Comparison of ENCODE assay signal across 8 cellular contexts in genomic region chrX:40146471-40147398, GRCh38. TPM values are rescaled to one million over a fixed set of nuclear protein-coding genes. Genes with fewer than 3 reads are reported as not detected.
DNase-seq lines count a peak whose midpoint lies in the region; ATAC-seq and TF ChIP-seq lines count a peak whose summit lies in the region.

No MANE protein-coding gene starts in this region.

- H3K27ac ChIP-seq in OCI-LY7 (ENCODE audit: low read depth, low read length, poor library complexity, severe bottlenecking) (no peak overlapping the region), duodenal mucosa (ENCODE audit: low read depth, low read length) (no peak overlapping the region), mesodermal cell (ENCODE audit: low read depth, low read length, severe bottlenecking) (no peak overlapping the region)

- intact Hi-C loops in OCI-LY7 (cut with micrococcal nuclease; ENCODE audit: unreplicated experiment) = no loop called here

- CTCF ChIA-PET in OCI-LY7 (lab: Charles Lee; ENCODE audit: unreplicated experiment) = interaction anchor here (0.5 kb wide), 1 partner anchor 291 kb away, joined by 3 read pairs; no protein-coding TSS in a partner anchor

- no peaks in the 10 kb centered on the region for H4K20me1 ChIP-seq in OCI-LY7 (ENCODE audit: insufficient read depth, low read length)

- no peaks in the 10 kb centered on the region for H3K9me3 Mint-ChIP-seq in type B pancreatic cell

- no peak overlapping the region for H3K27ac Mint-ChIP-seq in type B pancreatic cell

- H3K4me3 ChIP-seq in OCI-LY7 (ENCODE audit: low read depth, low read length, poor library complexity, severe bottlenecking) (peak overlapping the region; percentile 62), duodenal mucosa (ENCODE audit: low read depth in 1 of 2, low read length in 2 of 2) (peak overlapping the region; percentile 57 to 60), mesodermal cell (ENCODE audit: extremely low read depth, insufficient read depth, low read length, poor library complexity, severe bottlenecking) (peak overlapping the region; percentile 31)

- no peaks in the 10 kb centered on the region for H3K27me3 ChIP-seq in duodenal mucosa (ENCODE audit: control insufficient read depth in 1 of 2, insufficient read depth in 2 of 2, low read length in 2 of 2)

- 2% methylated on average over 18 to 42 of the region's 76 CpGs for WGBS in mesodermal cell (ENCODE audit: insufficient coverage in 2 of 2), 2 experiments

- peaks cover 66% of the 10 kb centered on the region for H3K4me1 ChIP-seq in OCI-LY7 (ENCODE audit: insufficient read depth, low read length, poor library complexity, severe bottlenecking)
- H3K4me1 ChIP-seq in duodenal mucosa (ENCODE audit: control insufficient read depth in 1 of 2, insufficient read depth in 2 of 2, low read length in 2 of 2) = peaks cover 12 to 13% of the 10 kb centered on the region in 2 donors
- H3K4me1 ChIP-seq in mesodermal cell (ENCODE audit: control insufficient read depth, insufficient read depth, low read length, poor library complexity, severe bottlenecking) = peaks cover 21% of the 10 kb centered on the region

- H3K36me3 Mint-ChIP-seq in type B pancreatic cell = peaks cover 3% of the 10 kb centered on the region

- H3K27me3 Mint-ChIP-seq in type B pancreatic cell = peaks cover 9% of the 10 kb centered on the region

- no peaks in the 10 kb centered on the region for H3K79me2 ChIP-seq in OCI-LY7 (ENCODE audit: insufficient read depth, low read depth, low read length)

- H3K4me2 ChIP-seq in OCI-LY7 (ENCODE audit: low read length) = peak overlapping the region; percentile 76

- no peaks in the 10 kb centered on the region for H3K9me2 ChIP-seq in OCI-LY7 (ENCODE audit: insufficient read depth, low read length)

- peak; percentile 45 to 49 for DNase-seq in NCI-H2081 (lab: John Stamatoyannopoulos, UW)
- no peak for DNase-seq in NCI-H2081 treated with DMSO at 0.1 percent for 48 hours (lab: John Stamatoyannopoulos, UW)
- peak; percentile 35 for DNase-seq in OCI-LY7 (ENCODE audit: low spot score)
- peak; percentile 77 for DNase-seq in type B pancreatic cell (ENCODE audit: extremely low spot score, unreplicated experiment)
- DNase-seq in iPS-NIHi7 (ENCODE audit: extremely low spot score) = no peak

- H3K4me3 Mint-ChIP-seq in type B pancreatic cell = peak overlapping the region; percentile 78

- POLR2A ChIA-PET in OCI-LY7 (lab: Charles Lee) = interaction anchor here (0.6 to 0.9 kb wide), 3 partner anchors 10 to 47 kb away, joined by 3 to 4 read pairs (median 3); no protein-coding TSS in a partner anchor

- H3K9me3 ChIP-seq in OCI-LY7 (ENCODE audit: low read length) (no peaks in the 10 kb centered on the region), duodenal mucosa (ENCODE audit: control insufficient read depth in 1 of 2, low read length in 2 of 2) (no peaks in the 10 kb centered on the region), mesodermal cell (ENCODE audit: control insufficient read depth, low read length) (no peaks in the 10 kb centered on the region)

- BruUV-seq in OCI-LY7 (replicated peaks; lab: Mats Ljungman, UMichigan) = no TSS peak

- H3K36me3 ChIP-seq in OCI-LY7 (ENCODE audit: insufficient read depth, low read length) (no peaks in the 10 kb centered on the region), duodenal mucosa (ENCODE audit: control insufficient read depth in 1 of 2, insufficient read depth in 2 of 2, low read length in 2 of 2) (no peaks in the 10 kb centered on the region), mesodermal cell (ENCODE audit: control insufficient read depth, insufficient read depth, low read length) (no peaks in the 10 kb centered on the region)

- TF ChIP-seq CTCF in OCI-LY7 (conservative IDR thresholded peaks at IDR 0.05; ENCODE audit: low read length) = no peak
- TF ChIP-seq CTCF in type B pancreatic cell (conservative IDR thresholded peaks at IDR 0.05) = no peak

- peaks cover 14% of the 10 kb centered on the region for H3K4me1 Mint-ChIP-seq in type B pancreatic cell (ENCODE audit: unreplicated experiment)

- peak overlapping the region; percentile 78; the same call in 1 of the 2 replicates for H2AFZ ChIP-seq in OCI-LY7 (ENCODE audit: low read length)

- no peak overlapping the region for H3K9ac ChIP-seq in duodenal mucosa (ENCODE audit: low read depth in 1 of 2, low read length in 2 of 2)

- ATAC-seq in HG02610 (IDR thresholded peaks at IDR 0.05; ENCODE audit: unreplicated experiment) = no peak

RNA-seq across cellular contexts. Expression of gene BCOR, which starts 49.0 kb away (rescaled TPM):
- total RNA-seq in OCI-LY7 (2014; rRNA removed; shearing (Covaris generic)) = 55.6 and 64.3 TPM in 2 replicates
- total RNA-seq in OCI-LY7 (2022) = 48.0 and 52.2 TPM in 2 replicates
- 21.2 TPM for polyA plus RNA-seq in mesodermal cell (2013, experiment 1 of 2)
- 19.5 TPM for polyA plus RNA-seq in mesodermal cell (2013, experiment 2 of 2)
- total RNA-seq in type B pancreatic cell (ENCODE audit: low replicate concordance) = 27.2 and 37.3 TPM in 2 replicates

Comparison
In these comparisons a context has a peak if more than half of its experiments do, and no peak if none do; other contexts are left out.
1. DNase-seq: peak in NCI-H2081 (2 of 2), OCI-LY7 (single experiment) and type B pancreatic cell (single experiment); none in NCI-H2081 treated with DMSO at 0.1 percent for 48 hours (single experiment) and iPS-NIHi7 (single experiment).
2. Peak in every context shown above with its lines, with median percentiles within 50 percentile points of each other: H3K4me3 ChIP-seq.